Comparison of ENCODE assay signal across 14 cellular contexts in the genomic region with DNA sequence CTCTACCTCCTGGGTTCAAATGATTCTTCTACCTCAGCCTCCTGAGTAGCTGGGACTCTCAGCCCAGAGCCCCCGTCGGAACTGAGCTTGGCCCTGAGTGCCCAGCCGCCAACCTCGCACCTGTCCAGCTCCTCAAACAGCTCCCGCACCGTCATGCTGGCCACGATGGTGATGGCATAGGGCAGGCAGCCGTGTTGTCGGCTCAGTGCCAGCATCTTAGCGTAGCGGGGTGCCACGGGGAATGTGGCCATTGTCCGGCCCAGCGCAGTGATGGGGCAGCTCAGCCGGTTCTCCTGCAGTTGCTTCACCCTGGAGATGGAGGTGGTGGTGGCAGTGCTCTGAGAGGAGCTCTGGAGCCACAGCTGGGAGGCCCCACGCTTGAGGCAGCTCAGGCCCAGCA. TPM values are rescaled to one million over a fixed set of nuclear protein-coding genes. Genes with fewer than 3 reads are reported as not detected.
DNase-seq lines count a peak whose midpoint lies in the region; ATAC-seq and TF ChIP-seq lines count a peak whose summit lies in the region.
"Had no signal": no experiment of that assay in that cellular context is flagged by ENCODE, and none has a peak within 500 bp of the region (broad histone marks: within the 10 kb centered on the region; RNA-seq: fewer than 3 reads in every experiment).

No MANE protein-coding gene starts in this region.

- POLR2A ChIA-PET in Panc1 (lab: Charles Lee) = no interaction called here

- 0 out of 2 replicates have a peak, but pooled peaks have one; percentile 18 for ATAC-seq in Panc1
- ATAC-seq in HG03442 (IDR thresholded peaks at IDR 0.05; ENCODE audit: unreplicated experiment) = no peak
- ATAC-seq: A549 had no signal

- intact Hi-C loops in Panc1 (cut with micrococcal nuclease; ENCODE audit: unreplicated experiment) (no loop called here), thyroid gland (cut with DNase I) (no loop called here)

- H3K27ac ChIP-seq in Panc1 (ENCODE audit: low read length) (no peak overlapping the region), thyroid gland (no peak overlapping the region)
- H3K27ac ChIP-seq: A549, C4-2B had no signal

- TF ChIP-seq POLR2A in thyroid gland (IDR thresholded peaks at IDR 0.05) = no peak

- H3K9me3 ChIP-seq in Panc1 (ENCODE audit: control insufficient read depth, insufficient read depth, low read depth, low read length) (no peaks in the 10 kb centered on the region), thyroid gland (no peaks in the 10 kb centered on the region)
- H3K9me3 ChIP-seq: A549, HAP-1 had no signal

- H3K27me3 ChIP-seq in Panc1 (ENCODE audit: control insufficient read depth, insufficient read depth, low read length) = no peaks in the 10 kb centered on the region
- H3K27me3 ChIP-seq in thyroid gland = no peaks in the 10 kb centered on the region

- H3K4me1 ChIP-seq in Panc1 (ENCODE audit: control insufficient read depth, insufficient read depth, low read length) (no peaks in the 10 kb centered on the region), thyroid gland (no peaks in the 10 kb centered on the region)
- H3K4me1 ChIP-seq: A549, HAP-1 had no signal

- H3K36me3 ChIP-seq in Panc1 (ENCODE audit: control insufficient read depth, insufficient read depth, low read length) (peaks cover 14% of the 10 kb centered on the region), thyroid gland (peaks cover 23 to 32% of the 10 kb centered on the region in 2 donors)

- DNase-seq in 8988T = peak; percentile 21
- peak; percentile 27 for DNase-seq in D341Med (ENCODE audit: low spot score)
- no peak for DNase-seq in Panc1 (ENCODE audit: low read depth, low spot score)
- DNase-seq in islet precursor cell = peak; percentile 49
- DNase-seq in thyroid gland = no peak
- no peak for DNase-seq in NK-92 (lab: John Stamatoyannopoulos, UW; ENCODE audit: unreplicated experiment)
- DNase-seq: AML-193; CD4-positive, alpha-beta memory T cell; DMS79 treated with DMSO at 0.1 percent for 48 hours; KG1 had no signal

- WGBS in thyroid gland, 2 donors = 93 to 96% methylated on average over 13 to 14 of the region's 16 CpGs

- H3K4me3 ChIP-seq in Panc1 (ENCODE audit: low read depth in 2 of 2, low read length in 2 of 2) (no peak overlapping the region), thyroid gland (replicated peaks in 1 of 3) (no peak overlapping the region)
- H3K4me3 ChIP-seq: A549, HAP-1 had no signal

- BruUV-seq in Panc1 (replicated peaks; lab: Mats Ljungman, UMichigan) = no TSS peak

- in situ Hi-C loops in Panc1 (cut with HindIII; ENCODE audit: low pct_unique_long_range_greater_than_20kb, low sequenced_read_pairs) = no loop called here

- no peak for TF ChIP-seq CTCF in Panc1 (IDR thresholded peaks at IDR 0.05)
- TF ChIP-seq CTCF in thyroid gland (IDR thresholded peaks at IDR 0.05) = no peak

- CTCF ChIA-PET in Panc1 (lab: Charles Lee) = interaction anchor here (0.7 kb wide), 1 partner anchor 114 kb away, joined by 4 read pairs; no protein-coding TSS in a partner anchor

RNA-seq across cellular contexts. Expression of a gene that starts 32.4 kb away (rescaled TPM):
- total RNA-seq in Panc1 (2021; ENCODE audit: unreplicated experiment) (57.4 TPM), thyroid gland (10 to 100 TPM in 2 of 4 donors, 1 to 10 TPM in 2; 8.3 to 16.0 (median 10.1) TPM)
- 51.3 TPM for polyA plus RNA-seq in Panc1 (2012; ENCODE audit: insufficient read length)

RNA-seq across cellular contexts. Expression of a gene that starts 36.9 kb away (rescaled TPM):
- total RNA-seq in Panc1 (2021; ENCODE audit: unreplicated experiment) (35.1 TPM), thyroid gland (10 to 100 TPM in 1 of 4 donors, 1 to 10 TPM in 3; 3.8 to 11.1 (median 7.7) TPM)
- 15.1 TPM for polyA plus RNA-seq in Panc1 (2012; ENCODE audit: insufficient read length)

RNA-seq across cellular contexts. Expression of a gene that starts 42.1 kb away (rescaled TPM):
- total RNA-seq in Panc1 (2021; ENCODE audit: unreplicated experiment) (1,725 TPM), thyroid gland (1,000 to 10,000 TPM in 2 of 4 donors, 100 to 1,000 TPM in 2; 907 to 1,424 (median 1,000) TPM)
- polyA plus RNA-seq in Panc1 (2012; ENCODE audit: insufficient read length) = 2,683 TPM

Comparison
In these comparisons a context has a peak if more than half of its experiments do, and no peak if none do; other contexts are left out.
1. DNase-seq: peak in 8988T (single experiment), D341Med (single experiment) and islet precursor cell (single experiment); none in Panc1 (single experiment), thyroid gland (0 of 2) and NK-92 (single experiment).